In genomic region chr4:173169428-173170209, GRCh38 we compare ENCODE assay signal across 8 cellular contexts. TPM values are rescaled to one million over a fixed set of nuclear protein-coding genes. Genes with fewer than 3 reads are reported as not detected.
DNase-seq lines count a peak whose midpoint lies in the region; ATAC-seq lines count a peak whose summit lies in the region.

No MANE protein-coding gene starts in this region.

- ATAC-seq in GM18873 (IDR thresholded peaks at IDR 0.05; ENCODE audit: low FRiP score, unreplicated experiment) (peak; percentile 60), HG03097 (IDR thresholded peaks at IDR 0.05; ENCODE audit: low FRiP score, unreplicated experiment) (peak; percentile 52)

- DNase-seq in AG20443 (ENCODE audit: low spot score) (peak; percentile 82), NOMO-1 treated with DMSO at 0.1 percent for 48 hours (lab: John Stamatoyannopoulos, UW; ENCODE audit: unreplicated experiment) (peak; percentile 69), epidermal melanocyte (ENCODE audit: insufficient read length, low spot score) (peak; percentile 65)
- peak; percentile 23 for DNase-seq in activated CD8-positive, alpha-beta memory T cell treated with anti-CD3 and anti-CD28 coated beads, Interleukin-2, amount 50 U/mL, for 24 hours (ENCODE audit: extremely low read depth)
- peak; percentile 70 for DNase-seq in stimulated activated CD8-positive, alpha-beta memory T cell treated with anti-CD3 and anti-CD28 coated beads, Interleukin-4, amount 100 ng/mL, for 48 hours

- peak overlapping the region; percentile 69 for H3K4me3 ChIP-seq in mononuclear cell (ENCODE audit: low read length)

- H3K27me3 ChIP-seq in mononuclear cell (ENCODE audit: insufficient read depth, low read length), result no peaks in the 10 kb centered on the region

- H3K4me1 ChIP-seq in mononuclear cell (ENCODE audit: insufficient read depth, low read length), result peaks cover 46% of the 10 kb centered on the region

- H3K9me3 ChIP-seq in mononuclear cell (ENCODE audit: low read depth, low read length), result no peaks in the 10 kb centered on the region

RNA-seq across cellular contexts. Expression of gene GALNT7, which starts 1.0 kb away (rescaled TPM):
- 11.4 TPM for total RNA-seq in mononuclear cell

Comparison
In these comparisons a context has a peak if more than half of its experiments do, and no peak if none do; other contexts are left out.
1. Peak in every context shown above with its lines: DNase-seq, ATAC-seq and H3K4me3 ChIP-seq.
2. DNase-seq: peak in every context shown above with its lines; median percentile 82 in AG20443; 70 in stimulated activated CD8-positive, alpha-beta memory T cell treated with anti-CD3 and anti-CD28 coated beads, Interleukin-4, amount 100 ng/mL, for 48 hours; 69 in NOMO-1 treated with DMSO at 0.1 percent for 48 hours; 65 in epidermal melanocyte; 23 in activated CD8-positive, alpha-beta memory T cell treated with anti-CD3 and anti-CD28 coated beads, Interleukin-2, amount 50 U/mL, for 24 hours.